In the genomic region with DNA sequence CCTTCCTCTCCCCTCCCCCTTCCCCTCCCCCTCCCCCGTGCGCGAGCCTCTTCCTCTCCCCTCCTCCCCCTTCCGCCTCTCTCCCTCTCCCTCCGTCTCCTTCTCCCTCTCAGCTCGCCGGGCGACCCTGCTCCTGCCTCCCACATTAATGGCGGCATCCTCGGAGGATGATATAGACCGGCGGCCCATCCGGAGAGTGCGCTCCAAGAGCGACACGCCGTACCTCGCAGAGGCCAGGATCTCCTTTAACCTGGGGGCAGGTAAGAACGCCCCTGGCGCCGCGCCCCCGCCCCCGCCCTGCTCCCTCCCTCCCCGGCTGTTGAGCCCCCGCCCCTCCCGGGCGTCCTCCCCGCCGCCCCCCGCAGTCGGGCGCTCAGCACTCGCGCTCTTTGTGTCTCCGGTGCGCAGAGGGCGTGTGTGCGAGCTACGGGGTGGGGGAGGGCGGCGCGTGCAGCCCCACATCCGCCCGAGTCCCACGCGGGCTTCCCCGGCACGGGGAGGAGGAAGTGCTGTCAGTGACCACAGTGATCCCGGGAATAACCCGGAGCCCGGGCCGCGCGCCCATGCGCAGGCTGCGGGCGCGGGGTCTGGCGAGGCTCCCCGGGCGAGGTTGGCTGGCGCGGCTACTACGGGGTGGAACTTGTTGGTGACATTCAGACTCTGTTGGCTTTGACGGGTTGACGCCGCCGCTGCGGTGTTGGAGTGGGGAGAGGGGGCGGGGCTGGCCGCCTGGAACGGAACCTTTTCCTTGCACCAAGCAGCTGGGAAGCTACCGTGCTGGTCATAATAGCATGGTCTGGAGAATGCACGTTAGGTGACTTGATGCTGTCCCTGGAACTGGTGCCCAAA, we compare ENCODE assay signal across 1 cellular context.
TF ChIP-seq lines count a peak whose summit lies in the region.

No MANE protein-coding gene starts in this region.

TF ChIP-seq in SK-N-SH, 30 proteins besides CTCF, POLR2A, EP300 and RAD21 (continued from another document):
- TF ChIP-seq, protein P1, sequence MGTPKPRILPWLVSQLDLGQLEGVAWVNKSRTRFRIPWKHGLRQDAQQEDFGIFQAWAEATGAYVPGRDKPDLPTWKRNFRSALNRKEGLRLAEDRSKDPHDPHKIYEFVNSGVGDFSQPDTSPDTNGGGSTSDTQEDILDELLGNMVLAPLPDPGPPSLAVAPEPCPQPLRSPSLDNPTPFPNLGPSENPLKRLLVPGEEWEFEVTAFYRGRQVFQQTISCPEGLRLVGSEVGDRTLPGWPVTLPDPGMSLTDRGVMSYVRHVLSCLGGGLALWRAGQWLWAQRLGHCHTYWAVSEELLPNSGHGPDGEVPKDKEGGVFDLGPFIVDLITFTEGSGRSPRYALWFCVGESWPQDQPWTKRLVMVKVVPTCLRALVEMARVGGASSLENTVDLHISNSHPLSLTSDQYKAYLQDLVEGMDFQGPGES (IDR thresholded peaks at IDR 0.05; ENCODE audit: low read depth, low read length): no peak
- TF ChIP-seq NRF1 (IDR thresholded peaks at IDR 0.05; ENCODE audit: low read depth, low read length) (peak; percentile 51), RFX5 (IDR thresholded peaks at IDR 0.05; ENCODE audit: low read length) (no peak)
TF ChIP-seq in SK-N-SH: peak in this region for 2.
